In genomic region chr2:55618649-55619055, GRCh38 we compare ENCODE assay signal across 8 cellular contexts. TPM values are rescaled to one million over a fixed set of nuclear protein-coding genes. Genes with fewer than 3 reads are reported as not detected.
DNase-seq lines count a peak whose midpoint lies in the region; ATAC-seq and TF ChIP-seq lines count a peak whose summit lies in the region.

No MANE protein-coding gene starts in this region.

- CTCF ChIA-PET in AG04449 (lab: Yijun Ruan, JAX) = interaction anchor here (0.7 to 1.3 kb wide), 3 partner anchors 8 to 31 kb away, joined by 3 read pairs; no protein-coding TSS in a partner anchor

- H3K9me3 ChIP-seq in WERI-Rb-1 (ENCODE audit: severe bottlenecking) = no peaks in the 10 kb centered on the region

- ATAC-seq in GM18502 (IDR thresholded peaks at IDR 0.05; ENCODE audit: poor library complexity, unreplicated experiment) (peak; percentile 44), HG02885 (IDR thresholded peaks at IDR 0.05; ENCODE audit: poor library complexity, unreplicated experiment) (peak; percentile 45)

- no peaks in the 10 kb centered on the region for H3K27me3 ChIP-seq in WERI-Rb-1 (ENCODE audit: insufficient read depth, low read depth, severe bottlenecking)
- no peaks in the 10 kb centered on the region for H3K27me3 ChIP-seq in kidney epithelial cell (ENCODE audit: control insufficient read depth, insufficient read depth, low read length)

- H3K4me3 ChIP-seq in AG04449 (ENCODE audit: low read depth, low read length) (peak overlapping the region; percentile 72), WERI-Rb-1 (ENCODE audit: low read depth, low read length) (peak overlapping the region; percentile 95), kidney epithelial cell (ENCODE audit: low read depth, low read length) (peak overlapping the region; percentile 89)

- POLR2A ChIA-PET in AG04449 (lab: Yijun Ruan, JAX) = interaction anchor here (0.6 kb wide), 1 partner anchor 22 kb away, joined by 5 read pairs; no protein-coding TSS in a partner anchor

- peak overlapping the region; percentile 84 for H3K27ac ChIP-seq in WERI-Rb-1

- H3K36me3 ChIP-seq in WERI-Rb-1 = peaks cover 25% of the 10 kb centered on the region
- no peaks in the 10 kb centered on the region for H3K36me3 ChIP-seq in kidney epithelial cell (ENCODE audit: control insufficient read depth, insufficient read depth, low read length)

- TF ChIP-seq CTCF in AG04449 (IDR thresholded peaks at IDR 0.05; ENCODE audit: insufficient read depth, low read length, missing control alignments) (no peak), WERI-Rb-1 (IDR thresholded peaks at IDR 0.05; ENCODE audit: low read depth, low read length) (no peak), kidney epithelial cell (IDR thresholded peaks at IDR 0.05; ENCODE audit: insufficient read depth, low read length, poor library complexity, severe bottlenecking) (no peak)

- DNase-seq in AG04449 (ENCODE audit: low read depth, low spot score) = no peak
- peak; percentile 21 to 42 for DNase-seq in NCI-H187 (lab: John Stamatoyannopoulos, UW)
- peak; percentile 67 for DNase-seq in WERI-Rb-1
- peak; percentile 14 to 48 for DNase-seq in cerebellar nuclear complex (lab: John Stamatoyannopoulos, UW)
- no peak for DNase-seq in kidney epithelial cell (ENCODE audit: low read depth)
- DNase-seq in stimulated activated CD4-positive, alpha-beta T cell treated with anti-CD3 and anti-CD28 coated beads, Interleukin-2, amount 100 ng/mL, for 48 hours = peak; percentile 30 to 40

RNA-seq across cellular contexts. Expression of gene PPP4R3B, which starts 1.2 kb away (rescaled TPM):
- total RNA-seq in kidney epithelial cell = 42.5 and 48.1 TPM in 2 replicates

Comparison
In these comparisons a context has a peak if more than half of its experiments do, and no peak if none do; other contexts are left out.
1. DNase-seq: peak in NCI-H187 (2 of 2), WERI-Rb-1 (single experiment), cerebellar nuclear complex (2 of 2) and stimulated activated CD4-positive, alpha-beta T cell treated with anti-CD3 and anti-CD28 coated beads, Interleukin-2, amount 100 ng/mL, for 48 hours (2 of 2); none in AG04449 (single experiment) and kidney epithelial cell (single experiment).
2. Peak in every context shown above with its lines, with median percentiles within 50 percentile points of each other: H3K4me3 ChIP-seq.